Comparison of ENCODE assay signal across 8 cellular contexts in genomic region chr1:156740307-156740678, GRCh38. TPM values are rescaled to one million over a fixed set of nuclear protein-coding genes. Genes with fewer than 3 reads are reported as not detected.
DNase-seq lines count a peak whose midpoint lies in the region; ATAC-seq and TF ChIP-seq lines count a peak whose summit lies in the region.

No MANE protein-coding gene starts in this region.

- no peaks in the 10 kb centered on the region for H3K27me3 Mint-ChIP-seq in CD8-positive, alpha-beta T cell (ENCODE audit: low read depth)
- no peaks in the 10 kb centered on the region for H3K27me3 Mint-ChIP-seq in IgD-negative memory B cell

- peak overlapping the region; percentile 97 for H3K4me3 Mint-ChIP-seq in CD8-positive, alpha-beta T cell
- H3K4me3 Mint-ChIP-seq in IgD-negative memory B cell: peak overlapping the region; percentile 94 to 99 (median 97)

- CTCF ChIA-PET in CD8-positive, alpha-beta T cell (lab: Charles Lee): interaction anchor here (1.6 to 3.6 kb wide), 4 partner anchors 11 to 51 kb away, joined by 8 to 15 read pairs (median 8); partner anchors contain the start of genes ISG20L2, METTL25B and PRCC

- H3K9ac ChIP-seq in muscle layer of colon (ENCODE audit: low read length): peak overlapping the region; percentile 75

- peak overlapping the region; percentile 60 for H3K4me3 ChIP-seq in CD8-positive, alpha-beta T cell (ENCODE audit: low read depth, low read length)
- H3K4me3 ChIP-seq in breast epithelium (peak overlapping the region; percentile 70 to 78 (median 75)), muscle layer of colon (ENCODE audit: low read depth in 1 of 2, low read length in 2 of 2) (peak overlapping the region; percentile 96 to 97)

- TF ChIP-seq CTCF in CD8-positive, alpha-beta T cell (IDR thresholded peaks at IDR 0.05): no peak
- TF ChIP-seq CTCF in breast epithelium (IDR thresholded peaks at IDR 0.05): no peak
- no peak for TF ChIP-seq CTCF in GM13977 (IDR thresholded peaks at IDR 0.05; ENCODE audit: extremely low read depth, insufficient read depth, missing control alignments)

- in situ Hi-C loops in GM13977 (cut with MboI; ENCODE audit: low pct_unique_long_range_greater_than_20kb, low sequenced_read_pairs, unreplicated experiment): no loop called here

- no peak for ATAC-seq in CD8-positive, alpha-beta T cell
- ATAC-seq in GM18870 (IDR thresholded peaks at IDR 0.05; ENCODE audit: unreplicated experiment): no peak

- H3K4me1 ChIP-seq in CD8-positive, alpha-beta T cell (ENCODE audit: insufficient read depth, low read length): peaks cover 11% of the 10 kb centered on the region
- H3K4me1 ChIP-seq in breast epithelium: peaks cover 0 to 5% of the 10 kb centered on the region in 2 donors
- peaks cover 19% of the 10 kb centered on the region for H3K4me1 ChIP-seq in muscle layer of colon (ENCODE audit: insufficient read depth, low read length)

- intact Hi-C loops in CD8-positive, alpha-beta T cell (cut with DNase I, micrococcal nuclease): loop anchor here (2.0 to 10.0 kb wide), 3 partner anchors 235 to 685 kb away; partner anchors contain the start of genes LAMTOR2 (in 1 of the 2) and UBQLN4 (in 1 of the 2)
- intact Hi-C loops in breast epithelium (cut with DNase I; ENCODE audit: low total_unique reads): no loop called here

- TF ChIP-seq POLR2A in breast epithelium (IDR thresholded peaks at IDR 0.05): no peak

- H3K9me3 Mint-ChIP-seq in CD8-positive, alpha-beta T cell: no peaks in the 10 kb centered on the region
- no peaks in the 10 kb centered on the region for H3K9me3 Mint-ChIP-seq in IgD-negative memory B cell

- peak overlapping the region; percentile 55 for H3K27ac ChIP-seq in CD8-positive, alpha-beta T cell (ENCODE audit: low read depth, low read length)
- H3K27ac ChIP-seq in breast epithelium (peak overlapping the region; percentile 79 to 91), muscle layer of colon (ENCODE audit: low read depth, low read length) (peak overlapping the region; percentile 86)

- peaks cover 65% of the 10 kb centered on the region for H3K36me3 Mint-ChIP-seq in CD8-positive, alpha-beta T cell
- H3K36me3 Mint-ChIP-seq in IgD-negative memory B cell: peaks cover 4% of the 10 kb centered on the region

- POLR2A ChIA-PET in CD8-positive, alpha-beta T cell (lab: Charles Lee): interaction anchor here (1.1 to 2.9 kb wide), 8 partner anchors 12 to 235 kb away, joined by 4 to 44 read pairs (median 10); partner anchors contain the start of genes HDGF, ISG20L2, METTL25B and PRCC

- H3K9me3 ChIP-seq in CD8-positive, alpha-beta T cell (ENCODE audit: low read length): no peaks in the 10 kb centered on the region
- H3K9me3 ChIP-seq in breast epithelium (no peaks in the 10 kb centered on the region), muscle layer of colon (ENCODE audit: low read length) (no peaks in the 10 kb centered on the region)

- H3K27me3 ChIP-seq in CD8-positive, alpha-beta T cell (ENCODE audit: insufficient read depth, low read length): no peaks in the 10 kb centered on the region
- H3K27me3 ChIP-seq in breast epithelium (no peaks in the 10 kb centered on the region), muscle layer of colon (ENCODE audit: control insufficient read depth in 1 of 2, insufficient read depth in 2 of 2, low read length in 2 of 2) (no peaks in the 10 kb centered on the region)

- peak overlapping the region; percentile 98 for H3K27ac Mint-ChIP-seq in CD8-positive, alpha-beta T cell
- H3K27ac Mint-ChIP-seq in IgD-negative memory B cell: peak overlapping the region; percentile 89 to 98 (median 96)

- H3K36me3 ChIP-seq in CD8-positive, alpha-beta T cell (ENCODE audit: insufficient read depth, low read length): peaks cover 13% of the 10 kb centered on the region
- H3K36me3 ChIP-seq in breast epithelium (peaks cover 6% of the 10 kb centered on the region), muscle layer of colon (ENCODE audit: insufficient read depth, low read length) (peaks cover 64% of the 10 kb centered on the region)

- peaks cover 32% of the 10 kb centered on the region for H3K4me1 Mint-ChIP-seq in CD8-positive, alpha-beta T cell (ENCODE audit: low read depth)
- peaks cover 11 to 25% (median 22%) of the 10 kb centered on the region in 3 donors for H3K4me1 Mint-ChIP-seq in IgD-negative memory B cell

- DNase-seq in CD8-positive, alpha-beta T cell: no peak
- DNase-seq in breast epithelium (ENCODE audit: low spot score in 2 of 2): no peak
- DNase-seq in AG08396 (ENCODE audit: low spot score): no peak
- no peak for DNase-seq in NCI-H226
- no peak for DNase-seq in GM13977 (ENCODE audit: low spot score)

RNA-seq across cellular contexts. Expression of gene MRPL24, which starts 0.6 kb away (rescaled TPM):
- total RNA-seq in CD8-positive, alpha-beta T cell: 10 to 100 TPM in 1 of 2 experiments, 1 to 10 TPM in 1; 9.1 to 12.5 TPM
- polyA plus RNA-seq in IgD-negative memory B cell: 93.7 TPM
- total RNA-seq in breast epithelium: 10 to 100 TPM; 36.6 to 63.9 (median 63.8) TPM

RNA-seq across cellular contexts. Expression of gene HDGF, which starts 11.2 kb away (rescaled TPM):
- 10 to 100 TPM; 63.1 to 70.6 TPM for total RNA-seq in CD8-positive, alpha-beta T cell
- 17.8 TPM for polyA plus RNA-seq in IgD-negative memory B cell
- 100 to 1,000 TPM; 133 to 178 (median 173) TPM for total RNA-seq in breast epithelium

RNA-seq across cellular contexts. Expression of gene ISG20L2, which starts 11.7 kb away (rescaled TPM):
- 10 to 100 TPM; 54.5 to 63.5 TPM for total RNA-seq in CD8-positive, alpha-beta T cell
- polyA plus RNA-seq in IgD-negative memory B cell: 39.7 TPM
- total RNA-seq in breast epithelium: 10 to 100 TPM; 13.6 to 25.2 (median 21.0) TPM

RNA-seq across cellular contexts. Expression of gene METTL25B, which starts 12.0 kb away (rescaled TPM):
- total RNA-seq in CD8-positive, alpha-beta T cell: 10 to 100 TPM in 1 of 2 experiments, 1 to 10 TPM in 1; 9.8 to 11.4 TPM
- 11.5 TPM for polyA plus RNA-seq in IgD-negative memory B cell
- 10 to 100 TPM; 15.5 to 41.3 (median 30.2) TPM for total RNA-seq in breast epithelium

RNA-seq across cellular contexts. Expression of gene PRCC, which starts 27.0 kb away (rescaled TPM):
- 10 to 100 TPM; 55.6 to 58.4 TPM for total RNA-seq in CD8-positive, alpha-beta T cell
- polyA plus RNA-seq in IgD-negative memory B cell: 57.3 TPM
- total RNA-seq in breast epithelium: 10 to 100 TPM; 21.6 to 35.9 (median 24.9) TPM
